17 cellular contexts compared by ENCODE assay signal in genomic region chr15:86829251-86829650, GRCh38.
DNase-seq lines count a peak whose midpoint lies in the region.
"Had no signal": no experiment of that assay in that cellular context is flagged by ENCODE, and none has a peak within 500 bp of the region (broad histone marks: within the 10 kb centered on the region; RNA-seq: fewer than 3 reads in every experiment).

No MANE protein-coding gene starts in this region.

- POLR2A ChIA-PET in CD8-positive, alpha-beta memory T cell (lab: Charles Lee), result no interaction called here

- no peak overlapping the region for H4K5ac ChIP-seq in mesendoderm (ENCODE audit: low read length)

- no peak overlapping the region for H3K4me3 Mint-ChIP-seq in CD8-positive, alpha-beta memory T cell
- H3K4me3 Mint-ChIP-seq: CD4-positive, CD25-positive, alpha-beta regulatory T cell; GM23338 had no signal

- H3K9me3 ChIP-seq in CD8-positive, alpha-beta memory T cell (ENCODE audit: low read length), result no peaks in the 10 kb centered on the region

- peak; percentile 11 to 70 for DNase-seq in NCI-H524 (lab: John Stamatoyannopoulos, UW)
- DNase-seq in NCI-H524 treated with DMSO at 0.1 percent for 48 hours (lab: John Stamatoyannopoulos, UW), result no peak
- DNase-seq in RPMI7951 (ENCODE audit: low read depth), result peak; percentile 39
- peak; percentile 21 for DNase-seq in mesendoderm
- peak; percentile 4 for DNase-seq in stromal cell of bone marrow (ENCODE audit: low read depth)
- no peak for DNase-seq in CD8-positive, alpha-beta memory T cell
- DNase-seq in SIG-M5 treated with dmso at 0.1 percent for 504 hours (lab: John Stamatoyannopoulos, UW; ENCODE audit: unreplicated experiment), result no peak
- DNase-seq in head of caudate nucleus, result no peak
- DNase-seq: ACHN; Calu3; CD4-positive, CD25-positive, alpha-beta regulatory T cell; DMS153; DMS79 treated with DMSO at 0.1 percent for 48 hours; EL; H7 had no signal

- no peak overlapping the region for H2BK5ac ChIP-seq in mesendoderm (ENCODE audit: low read length)

- peaks cover 0 to 1% (median 0%) of the 10 kb centered on the region in 3 donors for H3K36me3 Mint-ChIP-seq in CD8-positive, alpha-beta memory T cell
- H3K36me3 Mint-ChIP-seq: CD4-positive, CD25-positive, alpha-beta regulatory T cell had no signal

- no peak overlapping the region for H3K4ac ChIP-seq in mesendoderm (ENCODE audit: low read depth, low read length)

- no peak overlapping the region for H4K8ac ChIP-seq in mesendoderm (ENCODE audit: low read depth, low read length)

- no CpG with 5 or more reads among the region's 1 CpG for WGBS in mesendoderm (ENCODE audit: extremely low coverage, insufficient coverage, low lambda C conversion rate)

- H3K27ac ChIP-seq in mesendoderm (ENCODE audit: low read depth, low read length), result no peak overlapping the region
- no peak overlapping the region for H3K27ac ChIP-seq in CD8-positive, alpha-beta memory T cell (ENCODE audit: low read depth, low read length)
- H3K27ac ChIP-seq: BLaER1 treated with 17β-estradiol and CSF1 and Interleukin-3, amounts not matched to agents 10 nM and 100 nM had no signal

- no peaks in the 10 kb centered on the region for H3K9me3 Mint-ChIP-seq in CD8-positive, alpha-beta memory T cell

- intact Hi-C loops in head of caudate nucleus (cut with DNase I), result no loop called here

- H3K9ac ChIP-seq in mesendoderm (ENCODE audit: low read length), result no peak overlapping the region
- H3K9ac ChIP-seq: BLaER1 treated with 17β-estradiol and CSF1 and Interleukin-3, amounts not matched to agents 10 nM and 100 nM had no signal

- no peaks in the 10 kb centered on the region for H3K4me1 Mint-ChIP-seq in CD8-positive, alpha-beta memory T cell
- H3K4me1 Mint-ChIP-seq: CD4-positive, CD25-positive, alpha-beta regulatory T cell had no signal

- H3K79me1 ChIP-seq in mesendoderm (ENCODE audit: low read length), result no peaks in the 10 kb centered on the region

- CTCF ChIA-PET in CD8-positive, alpha-beta memory T cell (lab: Charles Lee), result no interaction called here

- H2BK120ac ChIP-seq in mesendoderm (ENCODE audit: low read depth, low read length), result no peak overlapping the region

- no peak overlapping the region for H3K56ac ChIP-seq in mesendoderm (ENCODE audit: low read length)

- no peak overlapping the region for H3K18ac ChIP-seq in mesendoderm (ENCODE audit: low read length)

- no peaks in the 10 kb centered on the region for H3K27me3 ChIP-seq in mesendoderm (ENCODE audit: insufficient read depth, low read length, poor library complexity)
- no peaks in the 10 kb centered on the region for H3K27me3 ChIP-seq in CD8-positive, alpha-beta memory T cell (ENCODE audit: insufficient read depth, low read length, poor library complexity, severe bottlenecking)
- H3K27me3 ChIP-seq: BLaER1 treated with 17β-estradiol and CSF1 and Interleukin-3, amounts not matched to agents 10 nM and 100 nM had no signal

- H3K27me3 Mint-ChIP-seq in CD8-positive, alpha-beta memory T cell, result peaks cover 0 to 3% of the 10 kb centered on the region in 2 donors
- H3K27me3 Mint-ChIP-seq: CD4-positive, CD25-positive, alpha-beta regulatory T cell had no signal

- no peaks in the 10 kb centered on the region for H3K36me3 ChIP-seq in mesendoderm (ENCODE audit: control insufficient read depth, insufficient read depth, low read length)
- no peaks in the 10 kb centered on the region for H3K36me3 ChIP-seq in CD8-positive, alpha-beta memory T cell (ENCODE audit: insufficient read depth, low read length)
- H3K36me3 ChIP-seq: BLaER1 treated with 17β-estradiol and CSF1 and Interleukin-3, amounts not matched to agents 10 nM and 100 nM had no signal

- no peak overlapping the region for H2BK15ac ChIP-seq in mesendoderm (replicated peaks; ENCODE audit: low read depth)

- H3K23ac ChIP-seq in mesendoderm (ENCODE audit: low read length), result no peak overlapping the region

- no peaks in the 10 kb centered on the region for H3K4me1 ChIP-seq in mesendoderm (ENCODE audit: control insufficient read depth, low read depth, low read length)
- no peaks in the 10 kb centered on the region for H3K4me1 ChIP-seq in CD8-positive, alpha-beta memory T cell (ENCODE audit: insufficient read depth, low read length)

- no peak overlapping the region for H3K4me2 ChIP-seq in mesendoderm (ENCODE audit: low read length)
- H3K4me2 ChIP-seq: BLaER1 treated with 17β-estradiol and CSF1 and Interleukin-3, amounts not matched to agents 10 nM and 100 nM; GM23338 had no signal

- no peaks in the 10 kb centered on the region for H3K79me2 ChIP-seq in mesendoderm (ENCODE audit: control insufficient read depth, insufficient read depth, low read length)

- H2AK5ac ChIP-seq in mesendoderm (ENCODE audit: low read length), result no peak overlapping the region

- no peak overlapping the region for H3K4me3 ChIP-seq in mesendoderm (ENCODE audit: low read length)
- H3K4me3 ChIP-seq in CD8-positive, alpha-beta memory T cell (ENCODE audit: low read length), result no peak overlapping the region
- H3K4me3 ChIP-seq: BLaER1 treated with 17β-estradiol and CSF1 and Interleukin-3, amounts not matched to agents 10 nM and 100 nM; GM23338 had no signal

- H3K27ac Mint-ChIP-seq in CD8-positive, alpha-beta memory T cell, result no peak overlapping the region
- H3K27ac Mint-ChIP-seq: CD4-positive, CD25-positive, alpha-beta regulatory T cell; GM23338 had no signal

Comparison
In these comparisons a context has a peak if more than half of its experiments do, and no peak if none do; other contexts are left out.
1. DNase-seq: peak in NCI-H524 (2 of 2), RPMI7951 (single experiment), mesendoderm (single experiment) and stromal cell of bone marrow (single experiment); none in NCI-H524 treated with DMSO at 0.1 percent for 48 hours (single experiment), CD8-positive, alpha-beta memory T cell (0 of 5), SIG-M5 treated with dmso at 0.1 percent for 504 hours (single experiment) and head of caudate nucleus (0 of 42).